Comparison of ENCODE assay signal across 27 cellular contexts in the genomic region with DNA sequence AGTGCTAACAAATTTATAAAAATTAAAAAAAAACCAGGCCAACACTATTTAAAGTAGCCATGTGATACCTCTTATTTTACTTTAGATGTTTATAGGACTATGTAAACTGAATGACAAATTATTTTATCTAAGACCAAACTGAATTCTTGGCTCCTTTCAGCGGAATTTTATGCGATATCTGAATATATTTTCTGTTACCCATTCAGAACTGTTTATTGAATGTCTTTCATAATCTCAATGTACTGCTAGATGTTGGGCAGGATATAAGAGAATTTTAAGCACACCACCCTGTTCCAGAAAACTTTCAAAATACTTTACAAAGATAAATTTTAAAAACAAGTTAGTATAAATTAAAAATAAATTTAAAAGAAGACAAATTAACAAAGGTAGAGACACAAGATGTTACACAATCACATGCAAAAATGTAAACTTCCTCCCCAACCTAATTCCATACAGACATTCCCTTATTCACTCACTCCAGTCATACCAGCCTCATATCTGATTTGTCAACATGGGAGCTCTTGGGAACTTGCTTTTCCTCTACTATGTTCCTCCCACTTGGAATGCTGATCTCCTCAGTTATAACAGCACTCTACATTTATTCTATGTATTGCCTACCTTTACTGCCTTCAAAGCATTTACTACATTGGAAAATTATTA.
"Had no signal": no experiment of that assay in that cellular context is flagged by ENCODE, and none has a peak within 500 bp of the region (broad histone marks: within the 10 kb centered on the region; RNA-seq: fewer than 3 reads in every experiment).

No MANE protein-coding gene starts in this region.

- FAIRE-seq: RCC 7860 had no signal

- H3K4me3 ChIP-seq: ascending aorta, body of pancreas, cardiac muscle cell, SJSA1 had no signal

- H3K4me3 Mint-ChIP-seq: activated B cell treated with CpG ODN at 0.5 μM for 24 hours; activated CD4-positive, alpha-beta T cell treated with anti-CD3 and anti-CD28 coated beads, Interleukin-2, amount 10 ng/mL, durations not matched to agents 24 days and 14 days; activated CD8-positive, alpha-beta memory T cell treated with anti-CD3 and anti-CD28 coated beads, Interleukin-2, amount 10 ng/mL, durations not matched to agents 7 days and 5 days; activated naive CD4-positive, alpha-beta T cell treated with anti-CD3 and anti-CD28 coated beads, Interleukin-2, amount 50 U/mL, for 24 hours; activated T-cell treated with anti-CD3 and anti-CD28 coated beads, Interleukin-2, amount 50 U/mL, for 24 hours; activated T-helper 1 cell treated with anti-CD3 and anti-CD28 coated beads, Interleukin-12 subunit alpha, Interleukin-12 subunit beta, Interleukin-2, Interleukin-4 antibody, amounts not matched to agents 30 ng/mL and 10 ng/mL and 1 ng/mL, durations not matched to agents 14 hours and 24 hours and 36 hours; T-helper 17 cell had no signal

- H3K36me3 ChIP-seq: ascending aorta, cardiac muscle cell, SJSA1 had no signal

- H3K9me3 Mint-ChIP-seq: activated naive CD4-positive, alpha-beta T cell treated with anti-CD3 and anti-CD28 coated beads, Interleukin-2, amount 50 U/mL, for 24 hours had no signal

- H3K27me3 Mint-ChIP-seq: activated B cell treated with CpG ODN at 0.5 μM for 24 hours; activated naive CD4-positive, alpha-beta T cell treated with anti-CD3 and anti-CD28 coated beads, Interleukin-2, amount 50 U/mL, for 24 hours; activated T-cell treated with anti-CD3 and anti-CD28 coated beads, Interleukin-2, amount 50 U/mL, for 24 hours; T-helper 17 cell had no signal

- H3K9me3 ChIP-seq: ascending aorta, body of pancreas, SJSA1 had no signal

- DNase-seq: activated B cell treated with CpG ODN at 0.5 μM for 24 hours; activated CD4-positive, alpha-beta T cell treated with anti-CD3 and anti-CD28 coated beads for 1 hour; activated CD4-positive, alpha-beta T cell treated with anti-CD3 and anti-CD28 coated beads, Interleukin-2, amount 10 ng/mL, durations not matched to agents 24 days and 14 days; activated CD4-positive, alpha-beta T cell treated with anti-CD3 and anti-CD28 coated beads, Interleukin-2, amount 50 U/mL, for 48 hours; activated CD8-positive, alpha-beta memory T cell treated with anti-CD3 and anti-CD28 coated beads, Interleukin-2, amount 10 ng/mL, durations not matched to agents 7 days and 5 days; activated effector memory CD4-positive, alpha-beta T cell treated with Interleukin-2 at 50 U/mL for 16 hours; activated naive CD4-positive, alpha-beta T cell; activated T-cell treated with anti-CD3 and anti-CD28 coated beads, Interleukin-2, amount 50 U/mL, for 24 hours; amniotic stem cell; body of pancreas; Karpas-422; NCI-H1105 treated with DMSO at 0.1 percent for 48 hours; NCI-H1436 treated with DMSO at 0.1 percent for 48 hours; NCI-H187; NCI-H2081; NCI-H446; NCI-H524; PC-3; SHP77; T-helper 17 cell; T-helper 9 cell had no signal

- H3K4me1 ChIP-seq: ascending aorta, body of pancreas, SJSA1 had no signal

- H3K27ac Mint-ChIP-seq: activated B cell treated with CpG ODN at 0.5 μM for 24 hours; activated CD4-positive, alpha-beta T cell treated with anti-CD3 and anti-CD28 coated beads, Interleukin-2, amount 10 ng/mL, durations not matched to agents 24 days and 14 days; activated CD8-positive, alpha-beta memory T cell treated with anti-CD3 and anti-CD28 coated beads, Interleukin-2, amount 10 ng/mL, durations not matched to agents 7 days and 5 days; activated naive CD4-positive, alpha-beta T cell treated with anti-CD3 and anti-CD28 coated beads, Interleukin-2, amount 50 U/mL, for 24 hours; activated T-cell treated with anti-CD3 and anti-CD28 coated beads, Interleukin-2, amount 50 U/mL, for 24 hours; activated T-helper 1 cell treated with anti-CD3 and anti-CD28 coated beads, Interleukin-12 subunit alpha, Interleukin-12 subunit beta, Interleukin-2, Interleukin-4 antibody, amounts not matched to agents 30 ng/mL and 10 ng/mL and 1 ng/mL, durations not matched to agents 14 hours and 24 hours and 36 hours; T-helper 17 cell had no signal

- ATAC-seq: activated CD8-positive, alpha-beta memory T cell treated with anti-CD3 and anti-CD28 coated beads, Interleukin-2, amount 10 ng/mL, durations not matched to agents 7 days and 5 days; body of pancreas; PC-3; T-helper 17 cell had no signal

- H3K27me3 ChIP-seq: ascending aorta, body of pancreas, cardiac muscle cell, SJSA1 had no signal

- H3K27ac ChIP-seq: body of pancreas, cardiac muscle cell, SJSA1 had no signal

- H3K4me1 Mint-ChIP-seq: activated B cell treated with CpG ODN at 0.5 μM for 24 hours; activated CD4-positive, alpha-beta T cell treated with anti-CD3 and anti-CD28 coated beads, Interleukin-2, amount 10 ng/mL, durations not matched to agents 24 days and 14 days; activated CD8-positive, alpha-beta memory T cell treated with anti-CD3 and anti-CD28 coated beads, Interleukin-2, amount 10 ng/mL, durations not matched to agents 7 days and 5 days; activated naive CD4-positive, alpha-beta T cell treated with anti-CD3 and anti-CD28 coated beads, Interleukin-2, amount 50 U/mL, for 24 hours; T-helper 17 cell had no signal
